ENCODE assay signal across 1 cellular context in genomic region chr2:205683179-205683978, GRCh38.
TF ChIP-seq lines count a peak whose summit lies in the region.

No MANE protein-coding gene starts in this region.

TF ChIP-seq in endothelial cell of umbilical vein, 7 proteins besides CTCF, POLR2A, EP300 and RAD21:
- TF ChIP-seq MAX (IDR thresholded peaks at IDR 0.05; ENCODE audit: insufficient read depth, insufficient read length) (no peak), GATA2 (IDR thresholded peaks at IDR 0.05; ENCODE audit: insufficient read depth, insufficient read length, low read depth, low read length) (no peak), FOS (IDR thresholded peaks at IDR 0.05; ENCODE audit: borderline replicate concordance, insufficient read depth, low read length) (no peak), MYC (IDR thresholded peaks at IDR 0.05; ENCODE audit: low read depth, low read length) (no peak), POLR2AphosphoS5 (IDR thresholded peaks at IDR 0.05; ENCODE audit: insufficient read depth, low read depth, low read length) (no peak), EZH2 (IDR thresholded peaks at IDR 0.05; ENCODE audit: borderline replicate concordance, low read depth, low read length, severe bottlenecking) (no peak), JUN (IDR thresholded peaks at IDR 0.05; ENCODE audit: borderline replicate concordance, insufficient read depth, insufficient read length, low read depth) (no peak)
